ENCODE assay signal across 15 cellular contexts in genomic region chr1:33351281-33351660, GRCh38. TPM values are rescaled to one million over a fixed set of nuclear protein-coding genes. Genes with fewer than 3 reads are reported as not detected.
A peak's percentile ranks its signal among the peaks of the same experiment; 100 is the strongest.
DNase-seq lines count a peak whose midpoint lies in the region; ATAC-seq and TF ChIP-seq lines count a peak whose summit lies in the region.
"Had no signal": no experiment of that assay in that cellular context is flagged by ENCODE, and none has a peak within 500 bp of the region (broad histone marks: within the 10 kb centered on the region; RNA-seq: fewer than 3 reads in every experiment).

No MANE protein-coding gene starts in this region.

- no peaks in the 10 kb centered on the region for H3K9me3 Mint-ChIP-seq in activated naive CD4-positive, alpha-beta T cell treated with anti-CD3 and anti-CD28 coated beads, Interleukin-2, amount 10 ng/mL, durations not matched to agents 7 days and 5 days
- H3K9me3 Mint-ChIP-seq in activated naive CD4-positive, alpha-beta T cell treated with anti-CD3 and anti-CD28 coated beads, Interleukin-2, amount 50 U/mL, for 72 hours, result no peaks in the 10 kb centered on the region
- H3K9me3 Mint-ChIP-seq in central memory CD8-positive, alpha-beta T cell, result no peaks in the 10 kb centered on the region
- H3K9me3 Mint-ChIP-seq: IgD-negative memory B cell had no signal

- H3K4me1 ChIP-seq in Panc1 (ENCODE audit: control insufficient read depth, insufficient read depth, low read length), result peaks cover 21% of the 10 kb centered on the region
- peaks cover 39% of the 10 kb centered on the region for H3K4me1 ChIP-seq in smooth muscle cell (ENCODE audit: low read depth)

- H4K20me1 ChIP-seq in smooth muscle cell (ENCODE audit: low read depth), result peaks cover 29% of the 10 kb centered on the region

- peaks cover 8% of the 10 kb centered on the region for H3K27me3 Mint-ChIP-seq in activated naive CD4-positive, alpha-beta T cell treated with anti-CD3 and anti-CD28 coated beads, Interleukin-2, amount 10 ng/mL, durations not matched to agents 7 days and 5 days
- no peaks in the 10 kb centered on the region for H3K27me3 Mint-ChIP-seq in central memory CD8-positive, alpha-beta T cell
- H3K27me3 Mint-ChIP-seq: IgD-negative memory B cell had no signal

- DNase-seq in activated naive CD4-positive, alpha-beta T cell treated with anti-CD3 and anti-CD28 coated beads, Interleukin-2, amount 10 ng/mL, durations not matched to agents 7 days and 5 days, result no peak
- DNase-seq in activated naive CD4-positive, alpha-beta T cell treated with anti-CD3 and anti-CD28 coated beads, Interleukin-2, amount 50 U/mL, for 72 hours (ENCODE audit: low spot score in 2 of 2), result no peak
- DNase-seq in Panc1 (ENCODE audit: low read depth, low spot score), result no peak
- DNase-seq in central memory CD8-positive, alpha-beta T cell (ENCODE audit: low spot score in 2 of 2), result no peak
- DNase-seq in smooth muscle cell (lab: John Stamatoyannopoulos, UW; ENCODE audit: unreplicated experiment), result no peak
- no peak for DNase-seq in COR-L47 (lab: John Stamatoyannopoulos, UW)
- no peak for DNase-seq in central memory CD4-positive, alpha-beta T cell
- DNase-seq in left cardiac atrium, result no peak
- DNase-seq: lower lobe of right lung, NCI-H446 treated with DMSO at 0.1 percent for 48 hours, small intestine had no signal

- no peaks in the 10 kb centered on the region for H3K27me3 ChIP-seq in Panc1 (ENCODE audit: control insufficient read depth, insufficient read depth, low read length)
- no peaks in the 10 kb centered on the region for H3K27me3 ChIP-seq in smooth muscle cell (ENCODE audit: low read depth)

- no peaks in the 10 kb centered on the region for H3K9me3 ChIP-seq in Panc1 (ENCODE audit: control insufficient read depth, insufficient read depth, low read depth, low read length)
- no peaks in the 10 kb centered on the region for H3K9me3 ChIP-seq in smooth muscle cell (replicated peaks; ENCODE audit: low read depth)
- H3K9me3 ChIP-seq: lower lobe of right lung had no signal

- peaks cover 2% of the 10 kb centered on the region for H3F3A ChIP-seq in smooth muscle cell (ENCODE audit: low read depth)

- H3K36me3 ChIP-seq in Panc1 (ENCODE audit: control insufficient read depth, insufficient read depth, low read length) (peaks cover 2% of the 10 kb centered on the region; the same call in 1 of the 2 replicates), smooth muscle cell (ENCODE audit: low read depth) (no peaks in the 10 kb centered on the region)

- BruUV-seq in Panc1 (replicated peaks; lab: Mats Ljungman, UMichigan), result no TSS peak

- H2AFZ ChIP-seq in smooth muscle cell (ENCODE audit: low read depth), result no peak overlapping the region

- WGBS in smooth muscle cell (ENCODE audit: low lambda C conversion rate), result 78% methylated on average over 6 of the region's 6 CpGs

- H3K36me3 Mint-ChIP-seq in activated naive CD4-positive, alpha-beta T cell treated with anti-CD3 and anti-CD28 coated beads, Interleukin-2, amount 10 ng/mL, durations not matched to agents 7 days and 5 days, result peaks cover 14% of the 10 kb centered on the region
- H3K36me3 Mint-ChIP-seq in activated naive CD4-positive, alpha-beta T cell treated with anti-CD3 and anti-CD28 coated beads, Interleukin-2, amount 50 U/mL, for 72 hours, result peaks cover 28 to 31% of the 10 kb centered on the region in 2 donors
- peaks cover 9% of the 10 kb centered on the region for H3K36me3 Mint-ChIP-seq in central memory CD8-positive, alpha-beta T cell (ENCODE audit: insufficient read depth)

- H3K9ac ChIP-seq in smooth muscle cell (ENCODE audit: low read depth), result no peak overlapping the region

- peaks cover 40% of the 10 kb centered on the region for H3K4me1 Mint-ChIP-seq in activated naive CD4-positive, alpha-beta T cell treated with anti-CD3 and anti-CD28 coated beads, Interleukin-2, amount 10 ng/mL, durations not matched to agents 7 days and 5 days
- H3K4me1 Mint-ChIP-seq in central memory CD8-positive, alpha-beta T cell, result peaks cover 33% of the 10 kb centered on the region

- CTCF ChIA-PET in activated naive CD4-positive, alpha-beta T cell treated with anti-CD3 and anti-CD28 coated beads, Interleukin-2, amount 10 ng/mL, durations not matched to agents 7 days and 5 days (lab: Charles Lee), result interaction anchor here (1.5 kb wide), 1 partner anchor 224 kb away, joined by 3 read pairs; no protein-coding TSS in a partner anchor
- CTCF ChIA-PET in Panc1 (lab: Charles Lee), result no interaction called here

- in situ Hi-C loops in Panc1 (cut with HindIII; ENCODE audit: low pct_unique_long_range_greater_than_20kb, low sequenced_read_pairs), result no loop called here

- POLR2A ChIA-PET in Panc1 (lab: Charles Lee), result no interaction called here

- intact Hi-C loops in Panc1 (cut with micrococcal nuclease; ENCODE audit: unreplicated experiment) (no loop called here), left cardiac atrium (cut with DNase I) (no loop called here)

- H3K27ac Mint-ChIP-seq in activated naive CD4-positive, alpha-beta T cell treated with anti-CD3 and anti-CD28 coated beads, Interleukin-2, amount 10 ng/mL, durations not matched to agents 7 days and 5 days, result no peak overlapping the region
- peak overlapping the region in 1 of 2 donors; percentile 25 for H3K27ac Mint-ChIP-seq in activated naive CD4-positive, alpha-beta T cell treated with anti-CD3 and anti-CD28 coated beads, Interleukin-2, amount 50 U/mL, for 72 hours
- H3K27ac Mint-ChIP-seq in central memory CD8-positive, alpha-beta T cell (ENCODE audit: low read depth), result no peak overlapping the region

- peak overlapping the region; percentile 94 for H3K4me2 ChIP-seq in smooth muscle cell

- ATAC-seq in activated naive CD4-positive, alpha-beta T cell treated with anti-CD3 and anti-CD28 coated beads, Interleukin-2, amount 50 U/mL, for 72 hours, result no peak
- ATAC-seq in Panc1 (no peak), left cardiac atrium (no peak)
- no peak for ATAC-seq in central memory CD8-positive, alpha-beta T cell (replicated peaks; ENCODE audit: extremely low read depth, poor library complexity, severe bottlenecking)
- ATAC-seq: activated CD4-positive, CD25-positive, alpha-beta regulatory T cell treated with anti-CD3 and anti-CD28 coated beads, Interleukin-2, amount 50 U/mL, for 24 hours; lower lobe of right lung had no signal

- H3K4me3 ChIP-seq in Panc1 (ENCODE audit: low read depth in 2 of 2, low read length in 2 of 2) (no peak overlapping the region), smooth muscle cell (no peak overlapping the region)

- H3K79me2 ChIP-seq in smooth muscle cell (ENCODE audit: low read depth), result peaks cover 33% of the 10 kb centered on the region

- H3K4me3 Mint-ChIP-seq in activated naive CD4-positive, alpha-beta T cell treated with anti-CD3 and anti-CD28 coated beads, Interleukin-2, amount 10 ng/mL, durations not matched to agents 7 days and 5 days, result peak overlapping the region; percentile 0
- H3K4me3 Mint-ChIP-seq in central memory CD8-positive, alpha-beta T cell, result peak overlapping the region; percentile 79

- H3K27ac ChIP-seq in Panc1 (ENCODE audit: low read length) (peak overlapping the region; percentile 84), smooth muscle cell (ENCODE audit: low read depth) (no peak overlapping the region)
- H3K27ac ChIP-seq: lower lobe of right lung had no signal

- no peak for TF ChIP-seq CTCF in Panc1 (IDR thresholded peaks at IDR 0.05)
- no peak for TF ChIP-seq CTCF in smooth muscle cell (IDR thresholded peaks at IDR 0.05; ENCODE audit: borderline replicate concordance, insufficient read depth, poor library complexity, severe bottlenecking)

RNA-seq across cellular contexts. Expression of gene A3GALT2, which starts 30.4 kb away (rescaled TPM):
- not detected for total RNA-seq in activated naive CD4-positive, alpha-beta T cell treated with anti-CD3 and anti-CD28 coated beads, Interleukin-2, amount 50 U/mL, for 72 hours
- total RNA-seq in Panc1 (2021; ENCODE audit: unreplicated experiment) (not detected), smooth muscle cell (not detected in 2 replicates), left cardiac atrium (under 1 TPM in 1 of 2 donors, not detected in 1; 0.24 TPM)
- polyA plus RNA-seq in Panc1 (2012; ENCODE audit: insufficient read length), result not detected
- not detected in 2 replicates for polyA plus RNA-seq in smooth muscle cell
- total RNA-seq: bronchial epithelial cell, lower lobe of right lung, osteoblast had no signal
- polyA plus RNA-seq: IgD-negative memory B cell, small intestine had no signal
